20 cellular contexts compared by ENCODE assay signal in the genomic region with DNA sequence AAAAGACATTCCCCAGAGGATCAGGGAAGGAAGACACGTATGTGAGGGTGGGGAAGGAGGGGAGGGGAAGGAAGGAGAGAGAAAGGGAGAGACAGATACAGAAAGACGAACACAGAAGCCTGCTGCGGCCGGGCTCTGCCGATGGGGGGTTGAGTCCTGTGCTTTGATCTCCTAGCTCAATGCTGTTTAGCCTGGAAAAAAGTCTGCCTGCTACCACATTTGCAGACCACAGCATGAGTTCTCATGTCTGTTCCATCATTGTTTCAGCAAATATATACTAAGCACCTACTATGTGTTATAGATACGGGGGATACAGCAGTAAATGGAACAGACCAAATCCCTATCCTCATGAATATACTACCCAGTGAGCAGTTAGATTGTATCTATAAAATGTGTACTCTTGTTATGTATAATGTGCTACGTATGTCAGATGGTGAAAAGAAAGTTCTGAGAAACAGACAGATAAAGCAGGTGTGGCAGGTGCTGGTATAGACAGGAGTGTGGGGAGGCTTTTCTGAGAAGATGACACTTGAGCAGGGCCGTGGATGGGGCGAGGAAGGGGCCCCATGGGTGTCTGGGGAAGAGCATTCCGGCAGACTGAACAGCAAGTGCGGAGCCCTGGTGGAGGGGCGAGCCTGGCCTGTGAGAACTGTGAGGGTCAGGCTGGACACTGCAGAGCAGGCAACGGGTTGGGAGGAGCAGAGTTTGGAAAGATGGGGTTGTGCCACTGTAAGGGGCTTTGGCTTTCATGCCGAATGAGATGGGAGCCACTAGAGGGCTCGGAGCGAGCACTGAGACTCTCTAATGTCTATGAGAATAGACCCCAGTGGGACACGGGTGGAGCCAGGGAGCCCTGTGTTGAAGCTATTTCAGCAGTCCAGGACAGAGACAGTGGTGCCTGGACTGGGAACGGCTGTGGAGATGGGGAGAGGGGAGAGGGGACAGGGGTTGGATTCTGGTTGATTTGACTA. TPM values are rescaled to one million over a fixed set of nuclear protein-coding genes. Genes with fewer than 3 reads are reported as not detected.
DNase-seq lines count a peak whose midpoint lies in the region; ATAC-seq and TF ChIP-seq lines count a peak whose summit lies in the region.
"Had no signal": no experiment of that assay in that cellular context is flagged by ENCODE, and none has a peak within 500 bp of the region (broad histone marks: within the 10 kb centered on the region; RNA-seq: fewer than 3 reads in every experiment).

No MANE protein-coding gene starts in this region.

- H3K4me2 ChIP-seq in DND-41 (ENCODE audit: insufficient read depth, low read length), result peak overlapping the region; percentile 54

- ATAC-seq in DND-41 (ENCODE audit: insufficient read depth, low read depth), result peak; percentile 64
- ATAC-seq: activated T-helper 17 cell treated with anti-CD3 and anti-CD28 coated beads, Interleukin-2, amount 50 U/mL, for 72 hours; T-helper 17 cell had no signal

- peak overlapping the region in 1 of 2 experiments; percentile 35; a peak in 1 of 4 replicates for H3K4me3 ChIP-seq in DND-41 (ENCODE audit: low read depth in 1 of 2, low read length in 2 of 2)

- no peaks in the 10 kb centered on the region for H3K27me3 ChIP-seq in DND-41 (ENCODE audit: insufficient read depth, low read length, poor library complexity)

- peak overlapping the region; percentile 0; the same call in 1 of the 2 replicates for H2AFZ ChIP-seq in DND-41 (ENCODE audit: low read depth, low read length)

- peak overlapping the region; percentile 96 for H3K27ac ChIP-seq in DND-41 (ENCODE audit: low read length)
- H3K27ac ChIP-seq: 22Rv1 had no signal

- peaks cover 25% of the 10 kb centered on the region for H3K36me3 ChIP-seq in DND-41 (ENCODE audit: insufficient read depth, low read length)

- peaks cover 2% of the 10 kb centered on the region; the same call in 1 of the 2 replicates for H3K79me2 ChIP-seq in DND-41 (ENCODE audit: insufficient read depth, low read length)

- peaks cover 71% of the 10 kb centered on the region for H3K4me1 ChIP-seq in DND-41 (ENCODE audit: insufficient read depth, low read length)
- H3K4me1 ChIP-seq: Caco-2 had no signal

- no peaks in the 10 kb centered on the region for H3K9me3 ChIP-seq in DND-41 (ENCODE audit: insufficient read depth, low read length, severe bottlenecking)
- H3K9me3 ChIP-seq: Caco-2 had no signal

- TF ChIP-seq CTCF in DND-41 (IDR thresholded peaks at IDR 0.05; ENCODE audit: borderline replicate concordance, extremely low read depth, low read length, poor library complexity, severe bottlenecking), result peak; percentile 67
- no peak for TF ChIP-seq CTCF in nephron progenitor cell (IDR thresholded peaks at IDR 0.05)

- intact Hi-C loops in activated T-helper 2 cell treated with anti-CD3 and anti-CD28 coated beads, Interferon-gamma antibody, Interleukin-2, Interleukin-4, amounts not matched to agents 10 μg/mL and 5 μg/mL and 100 μg/mL, durations not matched to agents 14 hours and 24 hours and 36 hours (cut with micrococcal nuclease), result no loop called here

- no peaks in the 10 kb centered on the region for H3K27me3 Mint-ChIP-seq in activated T-helper 2 cell treated with anti-CD3 and anti-CD28 coated beads, Interferon-gamma antibody, Interleukin-2, Interleukin-4, amounts not matched to agents 10 μg/mL and 5 μg/mL and 100 μg/mL, durations not matched to agents 14 hours and 24 hours and 36 hours (ENCODE audit: low read depth)
- peaks cover 3% of the 10 kb centered on the region for H3K27me3 Mint-ChIP-seq in nephron progenitor cell (ENCODE audit: low read depth, poor library complexity)
- H3K27me3 Mint-ChIP-seq: activated T-helper 17 cell treated with anti-CD3 and anti-CD28 coated beads, Interleukin-2, amount 50 U/mL, for 72 hours; T-helper 17 cell had no signal

- no peaks in the 10 kb centered on the region for H4K20me1 ChIP-seq in DND-41 (ENCODE audit: insufficient read depth, low read length)

- peak overlapping the region; percentile 66 for H3K9ac ChIP-seq in DND-41 (ENCODE audit: low read depth, low read length)

- no peak overlapping the region for H3K4me3 Mint-ChIP-seq in activated T-helper 2 cell treated with anti-CD3 and anti-CD28 coated beads, Interferon-gamma antibody, Interleukin-2, Interleukin-4, amounts not matched to agents 10 μg/mL and 5 μg/mL and 100 μg/mL, durations not matched to agents 14 hours and 24 hours and 36 hours (ENCODE audit: low read depth)
- H3K4me3 Mint-ChIP-seq in nephron progenitor cell, result no peak overlapping the region
- H3K4me3 Mint-ChIP-seq: activated T-helper 17 cell treated with anti-CD3 and anti-CD28 coated beads, Interleukin-2, amount 50 U/mL, for 72 hours; HFFc6; T-helper 17 cell had no signal

- peaks cover 11% of the 10 kb centered on the region for H3K4me1 Mint-ChIP-seq in activated T-helper 2 cell treated with anti-CD3 and anti-CD28 coated beads, Interferon-gamma antibody, Interleukin-2, Interleukin-4, amounts not matched to agents 10 μg/mL and 5 μg/mL and 100 μg/mL, durations not matched to agents 14 hours and 24 hours and 36 hours (ENCODE audit: low read depth)
- peaks cover 30% of the 10 kb centered on the region for H3K4me1 Mint-ChIP-seq in nephron progenitor cell
- H3K4me1 Mint-ChIP-seq: activated T-helper 17 cell treated with anti-CD3 and anti-CD28 coated beads, Interleukin-2, amount 50 U/mL, for 72 hours; T-helper 17 cell had no signal

- H3K27ac Mint-ChIP-seq in activated T-helper 2 cell treated with anti-CD3 and anti-CD28 coated beads, Interferon-gamma antibody, Interleukin-2, Interleukin-4, amounts not matched to agents 10 μg/mL and 5 μg/mL and 100 μg/mL, durations not matched to agents 14 hours and 24 hours and 36 hours, result peak overlapping the region; percentile 71
- peak overlapping the region; percentile 47 for H3K27ac Mint-ChIP-seq in nephron progenitor cell
- H3K27ac Mint-ChIP-seq: activated T-helper 17 cell treated with anti-CD3 and anti-CD28 coated beads, Interleukin-2, amount 50 U/mL, for 72 hours; HFFc6; T-helper 17 cell had no signal

- H3K9me3 Mint-ChIP-seq in activated T-helper 2 cell treated with anti-CD3 and anti-CD28 coated beads, Interferon-gamma antibody, Interleukin-2, Interleukin-4, amounts not matched to agents 10 μg/mL and 5 μg/mL and 100 μg/mL, durations not matched to agents 14 hours and 24 hours and 36 hours, result peaks cover 16% of the 10 kb centered on the region
- no peaks in the 10 kb centered on the region for H3K9me3 Mint-ChIP-seq in nephron progenitor cell

- peaks cover 39% of the 10 kb centered on the region for H3K36me3 Mint-ChIP-seq in activated T-helper 2 cell treated with anti-CD3 and anti-CD28 coated beads, Interferon-gamma antibody, Interleukin-2, Interleukin-4, amounts not matched to agents 10 μg/mL and 5 μg/mL and 100 μg/mL, durations not matched to agents 14 hours and 24 hours and 36 hours (ENCODE audit: low read depth)
- H3K36me3 Mint-ChIP-seq in nephron progenitor cell (ENCODE audit: low read depth), result peaks cover 61% of the 10 kb centered on the region

- peak; percentile 21 for DNase-seq in DMS 273 (lab: John Stamatoyannopoulos, UW; ENCODE audit: unreplicated experiment)
- no peak for DNase-seq in DMS 273 treated with DMSO at 0.1 percent for 48 hours (lab: John Stamatoyannopoulos, UW)
- peak; percentile 89 for DNase-seq in DND-41
- DNase-seq in activated T-helper 2 cell treated with anti-CD3 and anti-CD28 coated beads, Interferon-gamma antibody, Interleukin-2, Interleukin-4, amounts not matched to agents 10 μg/mL and 5 μg/mL and 100 μg/mL, durations not matched to agents 14 hours and 24 hours and 36 hours (ENCODE audit: low spot score), result no peak
- no peak for DNase-seq in nephron progenitor cell
- DNase-seq in NK-92 (lab: John Stamatoyannopoulos, UW; ENCODE audit: unreplicated experiment), result no peak
- DNase-seq in NCI-H446 treated with DMSO at 0.1 percent for 48 hours (lab: John Stamatoyannopoulos, UW), result no peak
- no peak for DNase-seq in NCI-H2171 (lab: John Stamatoyannopoulos, UW)
- DNase-seq: Caco-2; cortex of kidney; HFFc6; NCI-H1417 treated with DMSO at 0.1 percent for 48 hours; NCI-H524 treated with DMSO at 0.1 percent for 48 hours; nucleus accumbens; retina; SHP77 treated with DMSO at 0.1 percent for 48 hours; stimulated activated CD4-positive, alpha-beta T cell treated with anti-CD3 and anti-CD28 coated beads, Interleukin-4, amount 100 ng/mL, for 4 hours; T-helper 17 cell had no signal

RNA-seq across cellular contexts. Expression of a gene that starts 34.1 kb away (rescaled TPM):
- 0.09 and 0.14 TPM in 2 replicates for total RNA-seq in activated T-helper 2 cell treated with anti-CD3 and anti-CD28 coated beads, Interferon-gamma antibody, Interleukin-2, Interleukin-4, amounts not matched to agents 10 μg/mL and 5 μg/mL and 100 μg/mL, durations not matched to agents 14 hours and 24 hours and 36 hours

Comparison
In these comparisons a context has a peak if more than half of its experiments do, and no peak if none do; other contexts are left out.
1. DNase-seq: peak in DMS 273 (single experiment) and DND-41 (single experiment); none in DMS 273 treated with DMSO at 0.1 percent for 48 hours (single experiment), activated T-helper 2 cell treated with anti-CD3 and anti-CD28 coated beads, Interferon-gamma antibody, Interleukin-2, Interleukin-4, amounts not matched to agents 10 μg/mL and 5 μg/mL and 100 μg/mL, durations not matched to agents 14 hours and 24 hours and 36 hours (single experiment), nephron progenitor cell (single experiment), NK-92 (single experiment), NCI-H446 treated with DMSO at 0.1 percent for 48 hours (single experiment) and NCI-H2171 (single experiment).